Comparison of ENCODE assay signal across 1 cellular context in the genomic region with DNA sequence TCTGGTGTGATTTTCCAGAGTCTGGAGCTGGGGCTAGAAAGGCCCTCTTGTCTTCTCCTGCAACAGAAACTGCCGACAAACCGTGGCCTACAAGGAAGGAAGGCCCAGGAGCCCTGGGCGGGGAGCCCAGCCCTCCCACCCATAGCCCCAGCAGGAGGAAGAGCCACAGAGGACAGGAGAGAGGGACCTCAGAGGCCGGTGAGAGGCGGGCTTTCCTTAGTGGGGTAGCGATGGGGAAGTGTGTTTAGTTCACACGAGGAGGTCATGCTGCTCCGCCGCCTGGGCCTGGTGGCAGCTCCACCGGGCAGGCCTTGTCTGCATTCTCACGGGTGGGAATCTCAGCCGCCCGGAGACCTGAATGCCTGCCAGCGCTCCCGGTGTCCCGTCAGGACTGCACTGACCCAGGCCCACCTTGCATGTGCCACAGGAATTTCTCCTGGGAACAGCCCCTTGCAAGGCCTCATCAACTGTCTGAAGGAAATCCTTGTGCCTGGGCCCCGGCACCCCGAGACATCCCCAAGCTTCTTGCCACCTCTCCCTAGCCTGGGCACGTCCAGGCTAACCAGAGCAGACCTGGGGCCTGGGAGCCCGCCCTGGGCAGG.
A peak's percentile ranks its signal among the peaks of the same experiment; 100 is the strongest.
TF ChIP-seq lines count a peak whose summit lies in the region.

No MANE protein-coding gene starts in this region.

TF ChIP-seq in K562, 482 proteins besides CTCF, POLR2A, EP300 and RAD21 (continued from another document):
- TF ChIP-seq, protein P1, sequence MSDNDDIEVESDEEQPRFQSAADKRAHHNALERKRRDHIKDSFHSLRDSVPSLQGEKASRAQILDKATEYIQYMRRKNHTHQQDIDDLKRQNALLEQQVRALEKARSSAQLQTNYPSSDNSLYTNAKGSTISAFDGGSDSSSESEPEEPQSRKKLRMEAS (CRISPR knock-in tag; IDR thresholded peaks at IDR 0.05), result peak; percentile 23; the same call in 1 of the 2 replicates
- TF ChIP-seq, protein P2, sequence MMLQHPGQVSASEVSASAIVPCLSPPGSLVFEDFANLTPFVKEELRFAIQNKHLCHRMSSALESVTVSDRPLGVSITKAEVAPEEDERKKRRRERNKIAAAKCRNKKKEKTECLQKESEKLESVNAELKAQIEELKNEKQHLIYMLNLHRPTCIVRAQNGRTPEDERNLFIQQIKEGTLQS (IDR thresholded peaks at IDR 0.05), result no peak
- TF ChIP-seq, protein P2 (CRISPR knock-in tag; conservative IDR thresholded peaks at IDR 0.05), result no peak
- TF ChIP-seq ZNF143 (CRISPR knock-in tag; IDR thresholded peaks at IDR 0.05), result no peak
- 0 out of 2 replicates have a peak, but pooled peaks have one; percentile 10 for TF ChIP-seq PHF8 (IDR thresholded peaks at IDR 0.05; ENCODE audit: borderline replicate concordance, low read length)
- no peak for TF ChIP-seq CBX5 (IDR thresholded peaks at IDR 0.05; ENCODE audit: borderline replicate concordance, low read depth)
